In the genomic region with DNA sequence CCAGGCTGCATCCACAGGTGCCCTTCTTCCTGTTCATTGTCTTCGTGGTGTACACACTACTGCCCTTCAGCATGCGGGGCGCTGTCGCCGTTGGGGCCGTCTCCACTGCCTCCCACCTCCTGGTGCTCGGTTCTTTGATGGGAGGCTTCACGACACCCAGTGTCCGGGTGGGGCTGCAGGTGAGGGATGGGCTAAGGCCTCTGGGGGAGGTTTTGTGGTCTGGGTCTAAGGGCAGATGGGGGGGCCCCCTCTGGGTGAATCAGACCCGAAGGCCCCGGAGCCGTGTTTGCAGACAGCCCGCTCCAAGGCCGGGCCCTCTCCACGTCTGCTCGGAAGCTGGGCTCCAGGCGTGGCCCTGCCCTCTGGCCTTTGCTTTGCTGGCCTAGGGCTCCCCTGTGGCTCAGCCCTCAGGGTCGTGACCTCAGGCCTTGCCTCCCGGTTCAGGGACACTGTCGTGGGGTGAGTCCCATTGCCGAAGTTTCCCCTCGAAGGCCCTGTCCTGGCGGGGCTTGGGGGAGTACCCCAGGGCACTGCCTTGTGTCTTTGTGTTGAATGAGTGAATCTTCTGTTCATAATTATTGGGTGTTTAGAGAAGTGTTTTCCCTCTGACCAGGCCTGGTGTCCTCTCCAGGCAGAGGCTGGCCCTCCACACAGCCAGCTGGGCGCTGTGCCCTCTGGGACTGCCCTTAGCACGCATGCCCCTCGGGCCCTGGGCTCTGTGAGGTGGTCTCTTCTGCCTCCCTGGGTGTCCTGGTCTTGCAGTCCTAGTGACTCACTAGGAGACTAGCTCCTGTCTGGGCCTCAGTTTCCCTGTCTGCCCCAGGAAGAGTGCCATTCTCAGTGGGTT, we compare ENCODE assay signal across 1 cellular context.
TF ChIP-seq lines count a peak whose summit lies in the region.

No MANE protein-coding gene starts in this region.

TF ChIP-seq in HepG2, 621 proteins besides CTCF, POLR2A, EP300 and RAD21 (continued from another document and continues in another):
- TF ChIP-seq, protein P1, sequence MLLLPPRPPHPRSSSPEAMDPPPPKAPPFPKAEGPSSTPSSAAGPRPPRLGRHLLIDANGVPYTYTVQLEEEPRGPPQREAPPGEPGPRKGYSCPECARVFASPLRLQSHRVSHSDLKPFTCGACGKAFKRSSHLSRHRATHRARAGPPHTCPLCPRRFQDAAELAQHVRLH (CRISPR knock-in tag; IDR thresholded peaks at IDR 0.05; ENCODE audit: borderline replicate concordance, low read depth) = peak; percentile 85; the same call in 1 of the 2 replicates
- TF ChIP-seq, protein P2, sequence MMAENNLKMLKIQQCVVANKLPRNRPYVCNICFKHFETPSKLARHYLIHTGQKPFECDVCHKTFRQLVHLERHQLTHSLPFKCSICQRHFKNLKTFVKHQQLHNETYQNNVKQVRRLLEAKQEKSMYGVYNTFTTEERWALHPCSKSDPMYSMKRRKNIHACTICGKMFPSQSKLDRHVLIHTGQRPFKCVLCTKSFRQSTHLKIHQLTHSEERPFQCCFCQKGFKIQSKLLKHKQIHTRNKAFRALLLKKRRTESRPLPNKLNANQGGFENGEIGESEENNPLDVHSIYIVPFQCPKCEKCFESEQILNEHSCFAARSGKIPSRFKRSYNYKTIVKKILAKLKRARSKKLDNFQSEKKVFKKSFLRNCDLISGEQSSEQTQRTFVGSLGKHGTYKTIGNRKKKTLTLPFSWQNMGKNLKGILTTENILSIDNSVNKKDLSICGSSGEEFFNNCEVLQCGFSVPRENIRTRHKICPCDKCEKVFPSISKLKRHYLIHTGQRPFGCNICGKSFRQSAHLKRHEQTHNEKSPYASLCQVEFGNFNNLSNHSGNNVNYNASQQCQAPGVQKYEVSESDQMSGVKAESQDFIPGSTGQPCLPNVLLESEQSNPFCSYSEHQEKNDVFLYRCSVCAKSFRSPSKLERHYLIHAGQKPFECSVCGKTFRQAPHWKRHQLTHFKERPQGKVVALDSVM (CRISPR knock-in tag; IDR thresholded peaks at IDR 0.05) = peak; percentile 60
- no peak for TF ChIP-seq AGO2 (optimal IDR thresholded peaks at IDR 0.05; ENCODE audit: low read depth, low read length)
- no peak for TF ChIP-seq ZNF713 (CRISPR knock-in tag; IDR thresholded peaks at IDR 0.05)
- peak; percentile 36 for TF ChIP-seq MIER2 (CRISPR knock-in tag; IDR thresholded peaks at IDR 0.05)
- no peak for TF ChIP-seq KLF6 (CRISPR knock-in tag; IDR thresholded peaks at IDR 0.05)
- TF ChIP-seq ZNF180 (CRISPR knock-in tag; IDR thresholded peaks at IDR 0.05; ENCODE audit: borderline replicate concordance, low read depth) = no peak
- TF ChIP-seq ZSCAN12 (CRISPR knock-in tag; IDR thresholded peaks at IDR 0.05) = no peak
- TF ChIP-seq GATA4 (IDR thresholded peaks at IDR 0.05; ENCODE audit: borderline replicate concordance, low read depth) = no peak
- no peak for TF ChIP-seq SRSF9 (IDR thresholded peaks at IDR 0.05; ENCODE audit: borderline replicate concordance, insufficient read depth, low read depth, low read length, poor library complexity, severe bottlenecking)
- TF ChIP-seq, protein P3, sequence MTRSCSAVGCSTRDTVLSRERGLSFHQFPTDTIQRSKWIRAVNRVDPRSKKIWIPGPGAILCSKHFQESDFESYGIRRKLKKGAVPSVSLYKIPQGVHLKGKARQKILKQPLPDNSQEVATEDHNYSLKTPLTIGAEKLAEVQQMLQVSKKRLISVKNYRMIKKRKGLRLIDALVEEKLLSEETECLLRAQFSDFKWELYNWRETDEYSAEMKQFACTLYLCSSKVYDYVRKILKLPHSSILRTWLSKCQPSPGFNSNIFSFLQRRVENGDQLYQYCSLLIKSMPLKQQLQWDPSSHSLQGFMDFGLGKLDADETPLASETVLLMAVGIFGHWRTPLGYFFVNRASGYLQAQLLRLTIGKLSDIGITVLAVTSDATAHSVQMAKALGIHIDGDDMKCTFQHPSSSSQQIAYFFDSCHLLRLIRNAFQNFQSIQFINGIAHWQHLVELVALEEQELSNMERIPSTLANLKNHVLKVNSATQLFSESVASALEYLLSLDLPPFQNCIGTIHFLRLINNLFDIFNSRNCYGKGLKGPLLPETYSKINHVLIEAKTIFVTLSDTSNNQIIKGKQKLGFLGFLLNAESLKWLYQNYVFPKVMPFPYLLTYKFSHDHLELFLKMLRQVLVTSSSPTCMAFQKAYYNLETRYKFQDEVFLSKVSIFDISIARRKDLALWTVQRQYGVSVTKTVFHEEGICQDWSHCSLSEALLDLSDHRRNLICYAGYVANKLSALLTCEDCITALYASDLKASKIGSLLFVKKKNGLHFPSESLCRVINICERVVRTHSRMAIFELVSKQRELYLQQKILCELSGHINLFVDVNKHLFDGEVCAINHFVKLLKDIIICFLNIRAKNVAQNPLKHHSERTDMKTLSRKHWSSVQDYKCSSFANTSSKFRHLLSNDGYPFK (CRISPR knock-in tag; IDR thresholded peaks at IDR 0.05; ENCODE audit: borderline replicate concordance) = no peak; the same call in 1 of the 2 replicates
- TF ChIP-seq, protein P4, sequence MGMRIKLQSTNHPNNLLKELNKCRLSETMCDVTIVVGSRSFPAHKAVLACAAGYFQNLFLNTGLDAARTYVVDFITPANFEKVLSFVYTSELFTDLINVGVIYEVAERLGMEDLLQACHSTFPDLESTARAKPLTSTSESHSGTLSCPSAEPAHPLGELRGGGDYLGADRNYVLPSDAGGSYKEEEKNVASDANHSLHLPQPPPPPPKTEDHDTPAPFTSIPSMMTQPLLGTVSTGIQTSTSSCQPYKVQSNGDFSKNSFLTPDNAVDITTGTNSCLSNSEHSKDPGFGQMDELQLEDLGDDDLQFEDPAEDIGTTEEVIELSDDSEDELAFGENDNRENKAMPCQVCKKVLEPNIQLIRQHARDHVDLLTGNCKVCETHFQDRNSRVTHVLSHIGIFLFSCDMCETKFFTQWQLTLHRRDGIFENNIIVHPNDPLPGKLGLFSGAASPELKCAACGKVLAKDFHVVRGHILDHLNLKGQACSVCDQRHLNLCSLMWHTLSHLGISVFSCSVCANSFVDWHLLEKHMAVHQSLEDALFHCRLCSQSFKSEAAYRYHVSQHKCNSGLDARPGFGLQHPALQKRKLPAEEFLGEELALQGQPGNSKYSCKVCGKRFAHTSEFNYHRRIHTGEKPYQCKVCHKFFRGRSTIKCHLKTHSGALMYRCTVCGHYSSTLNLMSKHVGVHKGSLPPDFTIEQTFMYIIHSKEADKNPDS (CRISPR knock-in tag; IDR thresholded peaks at IDR 0.05) = no peak
- TF ChIP-seq, protein P5, sequence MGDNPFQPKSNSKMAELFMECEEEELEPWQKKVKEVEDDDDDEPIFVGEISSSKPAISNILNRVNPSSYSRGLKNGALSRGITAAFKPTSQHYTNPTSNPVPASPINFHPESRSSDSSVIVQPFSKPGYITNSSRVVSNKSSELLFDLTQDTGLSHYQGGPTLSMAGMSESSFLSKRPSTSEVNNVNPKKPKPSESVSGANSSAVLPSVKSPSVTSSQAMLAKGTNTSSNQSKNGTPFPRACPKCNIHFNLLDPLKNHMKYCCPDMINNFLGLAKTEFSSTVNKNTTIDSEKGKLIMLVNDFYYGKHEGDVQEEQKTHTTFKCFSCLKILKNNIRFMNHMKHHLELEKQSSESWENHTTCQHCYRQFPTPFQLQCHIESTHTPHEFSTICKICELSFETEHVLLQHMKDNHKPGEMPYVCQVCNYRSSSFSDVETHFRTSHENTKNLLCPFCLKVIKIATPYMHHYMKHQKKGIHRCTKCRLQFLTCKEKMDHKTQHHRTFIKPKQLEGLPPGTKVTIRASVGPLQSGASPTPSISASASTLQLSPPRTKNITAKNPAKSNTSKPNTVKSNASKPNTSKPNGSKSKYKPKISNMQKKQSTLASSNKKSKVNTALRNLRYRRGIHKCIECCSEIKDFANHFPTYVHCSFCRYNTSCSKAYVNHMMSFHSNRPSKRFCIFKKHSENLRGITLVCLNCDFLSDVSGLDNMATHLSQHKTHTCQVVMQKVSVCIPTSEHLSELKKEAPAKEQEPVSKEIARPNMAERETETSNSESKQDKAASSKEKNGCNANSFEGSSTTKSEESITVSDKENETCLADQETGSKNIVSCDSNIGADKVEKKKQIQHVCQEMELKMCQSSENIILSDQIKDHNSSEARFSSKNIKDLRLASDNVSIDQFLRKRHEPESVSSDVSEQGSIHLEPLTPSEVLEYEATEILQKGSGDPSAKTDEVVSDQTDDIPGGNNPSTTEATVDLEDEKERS (CRISPR knock-in tag; IDR thresholded peaks at IDR 0.05) = 0 out of 2 replicates have a peak, but pooled peaks have one; percentile 29
- TF ChIP-seq TEAD2 (CRISPR knock-in tag; IDR thresholded peaks at IDR 0.05) = no peak
- TF ChIP-seq, protein P6, sequence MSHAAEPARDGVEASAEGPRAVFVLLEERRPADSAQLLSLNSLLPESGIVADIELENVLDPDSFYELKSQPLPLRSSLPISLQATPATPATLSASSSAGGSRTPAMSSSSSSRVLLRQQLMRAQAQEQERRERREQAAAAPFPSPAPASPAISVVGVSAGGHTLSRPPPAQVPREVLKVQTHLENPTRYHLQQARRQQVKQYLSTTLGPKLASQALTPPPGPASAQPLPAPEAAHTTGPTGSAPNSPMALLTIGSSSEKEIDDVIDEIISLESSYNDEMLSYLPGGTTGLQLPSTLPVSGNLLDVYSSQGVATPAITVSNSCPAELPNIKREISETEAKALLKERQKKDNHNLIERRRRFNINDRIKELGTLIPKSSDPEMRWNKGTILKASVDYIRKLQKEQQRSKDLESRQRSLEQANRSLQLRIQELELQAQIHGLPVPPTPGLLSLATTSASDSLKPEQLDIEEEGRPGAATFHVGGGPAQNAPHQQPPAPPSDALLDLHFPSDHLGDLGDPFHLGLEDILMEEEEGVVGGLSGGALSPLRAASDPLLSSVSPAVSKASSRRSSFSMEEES (CRISPR knock-in tag; IDR thresholded peaks at IDR 0.05) = 0 out of 2 replicates have a peak, but pooled peaks have one; percentile 33
- TF ChIP-seq ARNT2 (CRISPR knock-in tag; IDR thresholded peaks at IDR 0.05; ENCODE audit: low read depth) = no peak
- TF ChIP-seq, protein P7, sequence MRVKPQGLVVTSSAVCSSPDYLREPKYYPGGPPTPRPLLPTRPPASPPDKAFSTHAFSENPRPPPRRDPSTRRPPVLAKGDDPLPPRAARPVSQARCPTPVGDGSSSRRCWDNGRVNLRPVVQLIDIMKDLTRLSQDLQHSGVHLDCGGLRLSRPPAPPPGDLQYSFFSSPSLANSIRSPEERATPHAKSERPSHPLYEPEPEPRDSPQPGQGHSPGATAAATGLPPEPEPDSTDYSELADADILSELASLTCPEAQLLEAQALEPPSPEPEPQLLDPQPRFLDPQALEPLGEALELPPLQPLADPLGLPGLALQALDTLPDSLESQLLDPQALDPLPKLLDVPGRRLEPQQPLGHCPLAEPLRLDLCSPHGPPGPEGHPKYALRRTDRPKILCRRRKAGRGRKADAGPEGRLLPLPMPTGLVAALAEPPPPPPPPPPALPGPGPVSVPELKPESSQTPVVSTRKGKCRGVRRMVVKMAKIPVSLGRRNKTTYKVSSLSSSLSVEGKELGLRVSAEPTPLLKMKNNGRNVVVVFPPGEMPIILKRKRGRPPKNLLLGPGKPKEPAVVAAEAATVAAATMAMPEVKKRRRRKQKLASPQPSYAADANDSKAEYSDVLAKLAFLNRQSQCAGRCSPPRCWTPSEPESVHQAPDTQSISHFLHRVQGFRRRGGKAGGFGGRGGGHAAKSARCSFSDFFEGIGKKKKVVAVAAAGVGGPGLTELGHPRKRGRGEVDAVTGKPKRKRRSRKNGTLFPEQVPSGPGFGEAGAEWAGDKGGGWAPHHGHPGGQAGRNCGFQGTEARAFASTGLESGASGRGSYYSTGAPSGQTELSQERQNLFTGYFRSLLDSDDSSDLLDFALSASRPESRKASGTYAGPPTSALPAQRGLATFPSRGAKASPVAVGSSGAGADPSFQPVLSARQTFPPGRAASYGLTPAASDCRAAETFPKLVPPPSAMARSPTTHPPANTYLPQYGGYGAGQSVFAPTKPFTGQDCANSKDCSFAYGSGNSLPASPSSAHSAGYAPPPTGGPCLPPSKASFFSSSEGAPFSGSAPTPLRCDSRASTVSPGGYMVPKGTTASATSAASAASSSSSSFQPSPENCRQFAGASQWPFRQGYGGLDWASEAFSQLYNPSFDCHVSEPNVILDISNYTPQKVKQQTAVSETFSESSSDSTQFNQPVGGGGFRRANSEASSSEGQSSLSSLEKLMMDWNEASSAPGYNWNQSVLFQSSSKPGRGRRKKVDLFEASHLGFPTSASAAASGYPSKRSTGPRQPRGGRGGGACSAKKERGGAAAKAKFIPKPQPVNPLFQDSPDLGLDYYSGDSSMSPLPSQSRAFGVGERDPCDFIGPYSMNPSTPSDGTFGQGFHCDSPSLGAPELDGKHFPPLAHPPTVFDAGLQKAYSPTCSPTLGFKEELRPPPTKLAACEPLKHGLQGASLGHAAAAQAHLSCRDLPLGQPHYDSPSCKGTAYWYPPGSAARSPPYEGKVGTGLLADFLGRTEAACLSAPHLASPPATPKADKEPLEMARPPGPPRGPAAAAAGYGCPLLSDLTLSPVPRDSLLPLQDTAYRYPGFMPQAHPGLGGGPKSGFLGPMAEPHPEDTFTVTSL (CRISPR knock-in tag; IDR thresholded peaks at IDR 0.05; ENCODE audit: borderline replicate concordance) = peak; percentile 47; the same call in 1 of the 2 replicates
- no peak; the same call in 1 of the 2 replicates for TF ChIP-seq ZSCAN29 (CRISPR knock-in tag; conservative IDR thresholded peaks at IDR 0.05)
- no peak for TF ChIP-seq ZNF24 (IDR thresholded peaks at IDR 0.05)
